1 cellular context compared by ENCODE assay signal in the genomic region with DNA sequence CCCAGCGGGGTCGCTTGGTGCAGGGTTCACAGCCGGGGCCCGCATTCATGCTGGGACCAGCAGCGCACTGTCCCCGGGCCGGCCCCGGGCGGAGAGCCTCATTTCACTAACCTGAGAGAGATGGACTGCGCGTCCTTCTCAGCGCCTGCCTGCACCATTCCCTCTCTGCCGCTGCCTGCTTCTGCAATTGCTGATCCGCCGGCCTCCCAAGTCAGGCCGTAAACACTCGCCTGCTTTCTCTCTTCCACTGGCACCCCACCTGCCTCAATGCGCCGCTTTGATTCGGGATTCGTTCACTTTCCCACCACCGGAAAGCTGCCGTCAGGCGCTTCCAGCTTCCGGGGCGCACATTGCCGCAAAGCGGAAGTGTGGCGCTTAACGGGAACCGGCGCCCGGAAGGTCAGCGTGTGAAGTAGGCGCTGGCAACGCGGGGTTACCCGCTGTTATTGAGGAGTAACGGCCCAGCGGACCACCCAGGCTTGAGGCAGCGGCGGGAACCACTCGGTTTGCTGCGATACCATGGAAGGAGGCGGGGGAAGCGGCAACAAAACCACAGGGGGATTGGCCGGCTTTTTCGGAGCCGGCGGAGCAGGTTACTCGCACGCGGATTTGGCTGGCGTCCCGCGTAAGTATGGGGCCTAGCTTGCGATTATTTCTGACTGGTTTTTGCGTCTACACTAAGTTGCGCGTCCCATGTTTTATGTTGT.
TF ChIP-seq lines count a peak whose summit lies in the region.

A gene with protein sequence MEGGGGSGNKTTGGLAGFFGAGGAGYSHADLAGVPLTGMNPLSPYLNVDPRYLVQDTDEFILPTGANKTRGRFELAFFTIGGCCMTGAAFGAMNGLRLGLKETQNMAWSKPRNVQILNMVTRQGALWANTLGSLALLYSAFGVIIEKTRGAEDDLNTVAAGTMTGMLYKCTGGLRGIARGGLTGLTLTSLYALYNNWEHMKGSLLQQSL (plus strand): TSS at position 384 of the 707 bp plus-strand sequence. CDS start 136 bp downstream, at position 520.

TF ChIP-seq in HepG2, 621 proteins besides CTCF, POLR2A, EP300 and RAD21 (continued from another document):
- TF ChIP-seq MXD4 (CRISPR knock-in tag; IDR thresholded peaks at IDR 0.05) = peak; percentile 74; the same call in 1 of the 2 replicates
- peak; percentile 47; the same call in 1 of the 2 replicates for TF ChIP-seq SP4 (CRISPR knock-in tag; IDR thresholded peaks at IDR 0.05)
- TF ChIP-seq NFKB2 (CRISPR knock-in tag; IDR thresholded peaks at IDR 0.05; ENCODE audit: borderline replicate concordance) = peak; percentile 96; the same call in 1 of the 2 replicates
- TF ChIP-seq, protein P1, sequence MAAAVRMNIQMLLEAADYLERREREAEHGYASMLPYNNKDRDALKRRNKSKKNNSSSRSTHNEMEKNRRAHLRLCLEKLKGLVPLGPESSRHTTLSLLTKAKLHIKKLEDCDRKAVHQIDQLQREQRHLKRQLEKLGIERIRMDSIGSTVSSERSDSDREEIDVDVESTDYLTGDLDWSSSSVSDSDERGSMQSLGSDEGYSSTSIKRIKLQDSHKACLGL (CRISPR knock-in tag; IDR thresholded peaks at IDR 0.05) = peak; percentile 63; the same call in 1 of the 2 replicates
- TF ChIP-seq, protein P2, sequence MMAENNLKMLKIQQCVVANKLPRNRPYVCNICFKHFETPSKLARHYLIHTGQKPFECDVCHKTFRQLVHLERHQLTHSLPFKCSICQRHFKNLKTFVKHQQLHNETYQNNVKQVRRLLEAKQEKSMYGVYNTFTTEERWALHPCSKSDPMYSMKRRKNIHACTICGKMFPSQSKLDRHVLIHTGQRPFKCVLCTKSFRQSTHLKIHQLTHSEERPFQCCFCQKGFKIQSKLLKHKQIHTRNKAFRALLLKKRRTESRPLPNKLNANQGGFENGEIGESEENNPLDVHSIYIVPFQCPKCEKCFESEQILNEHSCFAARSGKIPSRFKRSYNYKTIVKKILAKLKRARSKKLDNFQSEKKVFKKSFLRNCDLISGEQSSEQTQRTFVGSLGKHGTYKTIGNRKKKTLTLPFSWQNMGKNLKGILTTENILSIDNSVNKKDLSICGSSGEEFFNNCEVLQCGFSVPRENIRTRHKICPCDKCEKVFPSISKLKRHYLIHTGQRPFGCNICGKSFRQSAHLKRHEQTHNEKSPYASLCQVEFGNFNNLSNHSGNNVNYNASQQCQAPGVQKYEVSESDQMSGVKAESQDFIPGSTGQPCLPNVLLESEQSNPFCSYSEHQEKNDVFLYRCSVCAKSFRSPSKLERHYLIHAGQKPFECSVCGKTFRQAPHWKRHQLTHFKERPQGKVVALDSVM (CRISPR knock-in tag; IDR thresholded peaks at IDR 0.05) = peak; percentile 11; the same call in 1 of the 2 replicates
- TF ChIP-seq, protein P3, sequence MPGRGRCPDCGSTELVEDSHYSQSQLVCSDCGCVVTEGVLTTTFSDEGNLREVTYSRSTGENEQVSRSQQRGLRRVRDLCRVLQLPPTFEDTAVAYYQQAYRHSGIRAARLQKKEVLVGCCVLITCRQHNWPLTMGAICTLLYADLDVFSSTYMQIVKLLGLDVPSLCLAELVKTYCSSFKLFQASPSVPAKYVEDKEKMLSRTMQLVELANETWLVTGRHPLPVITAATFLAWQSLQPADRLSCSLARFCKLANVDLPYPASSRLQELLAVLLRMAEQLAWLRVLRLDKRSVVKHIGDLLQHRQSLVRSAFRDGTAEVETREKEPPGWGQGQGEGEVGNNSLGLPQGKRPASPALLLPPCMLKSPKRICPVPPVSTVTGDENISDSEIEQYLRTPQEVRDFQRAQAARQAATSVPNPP (CRISPR knock-in tag; IDR thresholded peaks at IDR 0.05) = peak; percentile 37; the same call in 1 of the 2 replicates
